Comparison of ENCODE assay signal across 8 cellular contexts in genomic region chr2:121648611-121649401, GRCh38. TPM values are rescaled to one million over a fixed set of nuclear protein-coding genes. Genes with fewer than 3 reads are reported as not detected.
DNase-seq lines count a peak whose midpoint lies in the region; ATAC-seq and TF ChIP-seq lines count a peak whose summit lies in the region.

No MANE protein-coding gene starts in this region.

- H3K27ac ChIP-seq in adrenal gland (peak overlapping the region; percentile 76 to 97 (median 92)), psoas muscle (peak overlapping the region; percentile 96), aorta (ENCODE audit: low read depth in 1 of 2, low read length in 2 of 2) (peak overlapping the region; percentile 43 to 62)

- DNase-seq in COLO829 (ENCODE audit: low spot score) (peak; percentile 37), GM20000 (ENCODE audit: low spot score) (peak; percentile 37), HT1080 (ENCODE audit: low read depth) (peak; percentile 41), T follicular helper cell (ENCODE audit: low read depth) (peak; percentile 41), adrenal gland (peak; percentile 48 to 79 (median 66)), left ventricle myocardium superior (peak; percentile 70), psoas muscle (peak; percentile 49 to 82), aorta (peak; percentile 69 to 84)

- H3K4me1 ChIP-seq in adrenal gland (replicated peaks in 1 of 2) (peaks cover 20 to 54% of the 10 kb centered on the region in 2 donors), psoas muscle (peaks cover 54% of the 10 kb centered on the region), aorta (ENCODE audit: control insufficient read depth in 1 of 2, insufficient read depth in 2 of 2, low read length in 2 of 2) (peaks cover 0 to 2% of the 10 kb centered on the region in 2 donors)

- H3K27me3 ChIP-seq in adrenal gland (no peaks in the 10 kb centered on the region), psoas muscle (ENCODE audit: insufficient read depth in 3 of 3, low read length in 2 of 3) (no peaks in the 10 kb centered on the region), aorta (ENCODE audit: control insufficient read depth in 1 of 2, insufficient read depth in 2 of 2, low read length in 1 of 2) (no peaks in the 10 kb centered on the region)

- no peaks in the 10 kb centered on the region for H3K36me3 ChIP-seq in adrenal gland (replicated peaks in 1 of 2)
- peaks cover 0 to 12% of the 10 kb centered on the region in 2 donors for H3K36me3 ChIP-seq in psoas muscle (ENCODE audit: insufficient read depth in 1 of 2, low read depth in 1 of 2)
- no peaks in the 10 kb centered on the region for H3K36me3 ChIP-seq in aorta (ENCODE audit: control insufficient read depth in 1 of 2, insufficient read depth in 2 of 2, low read length in 1 of 2)

- WGBS in adrenal gland, 4 donors = 0 to 1% (median 0%) methylated on average over 26 to 52 of the region's 52 CpGs
- 0 to 1% (median 0%) methylated on average over 45 to 52 of the region's 52 CpGs for WGBS in psoas muscle, 3 donors
- 0% methylated on average over 52 of the region's 52 CpGs for WGBS in aorta, 2 donors

- intact Hi-C loops in adrenal gland (cut with DNase I) (loop anchor here (5.0 to 10.0 kb wide), 2 partner anchors 114 to 117 kb away; partner anchors contain the start of gene RNU4ATAC (in 2 of the 2)), left ventricle myocardium superior (cut with micrococcal nuclease) (loop anchor here (5.0 to 10.0 kb wide), 2 partner anchors 54 to 117 kb away; partner anchors contain the start of gene RNU4ATAC), psoas muscle (cut with DNase I) (loop anchor here (1.0 to 5.0 kb wide), 5 partner anchors 52 to 118 kb away; partner anchors contain the start of gene RNU4ATAC (in 2 of the 2)), aorta (cut with DNase I) (loop anchor here (1.0 to 10.0 kb wide), 4 partner anchors 68 to 119 kb away; partner anchors contain the start of gene RNU4ATAC (in 2 of the 2))

- peak in 1 of 2 donors; percentile 50 for TF ChIP-seq POLR2A in adrenal gland (IDR thresholded peaks at IDR 0.05)

- ATAC-seq in left ventricle myocardium superior (peak; percentile 67), psoas muscle (peak; percentile 56 to 69 (median 63)), aorta (ENCODE audit: low FRiP score) (peak; percentile 80)

- H3K4me3 ChIP-seq in adrenal gland = peak overlapping the region; percentile 60 to 82 (median 68)
- peak overlapping the region; percentile 87 for H3K4me3 ChIP-seq in psoas muscle
- H3K4me3 ChIP-seq in aorta (ENCODE audit: low read length in 2 of 2) = peak overlapping the region; percentile 45 to 89

- no peaks in the 10 kb centered on the region for H3K9me3 ChIP-seq in adrenal gland (replicated peaks in 1 of 3)
- no peaks in the 10 kb centered on the region for H3K9me3 ChIP-seq in psoas muscle
- H3K9me3 ChIP-seq in aorta (ENCODE audit: control insufficient read depth, low read length) = no peaks in the 10 kb centered on the region

- TF ChIP-seq CTCF in GM20000 (IDR thresholded peaks at IDR 0.05; ENCODE audit: extremely low read depth, missing control alignments) (no peak), adrenal gland (IDR thresholded peaks at IDR 0.05) (no peak), psoas muscle (IDR thresholded peaks at IDR 0.05) (no peak)

RNA-seq across cellular contexts. Expression of gene CLASP1, which starts 0.5 kb away (rescaled TPM):
- total RNA-seq in HT1080 (2014; rRNA removed; shearing (Covaris generic)) = 12.9 and 22.5 TPM in 2 replicates
- polyA plus RNA-seq in HT1080 (2015; cell fraction: cytosol; rRNA removed) = 9.2 and 11.5 TPM in 2 replicates
- 51.1 and 54.5 TPM in 2 replicates for polyA plus RNA-seq in HT1080 (2015; cell fraction: nucleus; rRNA removed)
- total RNA-seq in adrenal gland (10 to 100 TPM; 38.4 to 65.5 (median 54.1) TPM), left ventricle myocardium superior (66.5 TPM), psoas muscle (10 to 100 TPM; 38.8 to 60.7 (median 50.4) TPM), aorta (10 to 100 TPM; 67.6 to 81.8 TPM)
- polyA plus RNA-seq in adrenal gland (10 to 100 TPM; 14.9 to 24.3 (median 17.9) TPM), psoas muscle (10 to 100 TPM; 11.6 to 27.3 (median 12.3) TPM), aorta (10 to 100 TPM; 11.8 to 13.0 TPM)

Comparison
In these comparisons a context has a peak if more than half of its experiments do, and no peak if none do; other contexts are left out.
1. Peak in every context shown above with its lines: DNase-seq, ATAC-seq, H3K4me3 ChIP-seq and H3K27ac ChIP-seq.